10 cellular contexts compared by ENCODE assay signal in the genomic region with DNA sequence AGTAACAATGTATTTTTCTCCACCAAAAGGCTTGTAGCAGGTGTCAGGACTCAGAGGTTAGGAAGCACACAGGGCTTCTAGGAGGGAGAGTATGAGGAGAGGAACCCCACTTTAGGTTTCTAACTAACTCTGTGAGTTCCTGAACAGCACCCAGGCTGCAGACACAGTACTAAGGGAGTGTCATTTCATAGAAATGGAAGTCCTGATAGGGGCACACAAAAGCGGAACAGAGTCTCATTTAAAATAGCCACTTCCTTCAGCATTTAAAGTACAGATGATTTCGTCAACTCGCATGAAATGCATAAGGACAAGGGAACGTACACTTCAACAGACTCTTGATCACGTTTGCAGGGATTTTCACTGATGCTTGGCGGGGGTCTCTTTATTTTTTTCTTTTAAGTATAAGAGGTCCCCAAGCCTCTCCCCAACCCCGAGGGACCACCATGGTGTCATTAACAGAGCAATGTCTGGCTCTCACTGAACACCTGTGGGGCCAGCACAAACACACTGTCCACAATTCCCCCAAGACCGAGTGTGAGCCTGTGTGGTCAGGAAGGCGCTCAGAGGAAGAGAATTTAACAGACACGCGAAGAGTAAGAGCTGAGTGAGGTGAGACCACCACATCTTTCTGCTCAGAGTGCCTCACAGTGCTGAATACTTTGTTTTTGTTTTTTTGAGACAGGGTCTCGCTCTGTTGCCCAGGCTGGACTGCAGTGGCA.
DNase-seq lines count a peak whose midpoint lies in the region; ATAC-seq and FAIRE-seq lines count a peak whose summit lies in the region.
"Had no signal": no experiment of that assay in that cellular context is flagged by ENCODE, and none has a peak within 500 bp of the region (broad histone marks: within the 10 kb centered on the region; RNA-seq: fewer than 3 reads in every experiment).

No MANE protein-coding gene starts in this region.

- peak overlapping the region; percentile 63 to 84 (median 73) for H3K27ac Mint-ChIP-seq in IgD-negative memory B cell

- no peak for FAIRE-seq in urothelium cell line (lab: Jason Lieb, UNC)

- peaks cover 7% of the 10 kb centered on the region for H3K36me3 Mint-ChIP-seq in IgD-negative memory B cell

- DNase-seq in left ventricle myocardium superior (no peak), urothelium cell line (ENCODE audit: low spot score) (no peak), NCI-H2029 treated with DMSO at 0.1 percent for 48 hours (lab: John Stamatoyannopoulos, UW) (no peak), NCI-H1105 treated with DMSO at 0.1 percent for 48 hours (lab: John Stamatoyannopoulos, UW) (no peak), middle frontal gyrus (ENCODE audit: extremely low spot score, low spot score) (no peak)

- peaks cover 29 to 57% (median 52%) of the 10 kb centered on the region in 3 donors for H3K4me1 Mint-ChIP-seq in IgD-negative memory B cell
- H3K4me1 Mint-ChIP-seq: neural crest cell had no signal

- no peaks in the 10 kb centered on the region for H3K9me3 Mint-ChIP-seq in IgD-negative memory B cell
- H3K9me3 Mint-ChIP-seq: neural crest cell had no signal

- no peaks in the 10 kb centered on the region for H3K27me3 Mint-ChIP-seq in IgD-negative memory B cell

- peak; percentile 84 for ATAC-seq in GM18498 (IDR thresholded peaks at IDR 0.05; ENCODE audit: unreplicated experiment)
- peak; percentile 84 for ATAC-seq in GM21447 (IDR thresholded peaks at IDR 0.05; ENCODE audit: unreplicated experiment)
- peak; percentile 63 for ATAC-seq in left ventricle myocardium superior
- ATAC-seq: body of pancreas had no signal

- intact Hi-C loops in left ventricle myocardium superior (cut with micrococcal nuclease): no loop called here

- peak overlapping the region; percentile 54 to 91 (median 77) for H3K4me3 Mint-ChIP-seq in IgD-negative memory B cell
- H3K4me3 Mint-ChIP-seq: neural crest cell had no signal
